Comparison of ENCODE assay signal across 8 cellular contexts in genomic region chr18:37684590-37684989, GRCh38.
"Had no signal": no experiment of that assay in that cellular context is flagged by ENCODE, and none has a peak within 500 bp of the region (broad histone marks: within the 10 kb centered on the region; RNA-seq: fewer than 3 reads in every experiment).

No MANE protein-coding gene starts in this region.

- H3K4me3 ChIP-seq: gastrocnemius medialis had no signal

- H3K27ac ChIP-seq: gastrocnemius medialis, parathyroid adenoma had no signal

- DNase-seq: activated CD4-positive, alpha-beta T cell treated with anti-CD3 and anti-CD28 coated beads for 4 hours; activated CD8-positive, alpha-beta memory T cell treated with anti-CD3 and anti-CD28 coated beads, Interleukin-2, amount 50 U/mL, for 4 hours; activated CD8-positive, alpha-beta T cell treated with anti-CD3 and anti-CD28 coated beads for 36 hours; activated naive CD4-positive, alpha-beta T cell; gastrocnemius medialis; T-helper 9 cell had no signal

- FAIRE-seq: astrocyte had no signal

- ATAC-seq: activated CD8-positive, alpha-beta T cell treated with anti-CD3 and anti-CD28 coated beads for 36 hours; gastrocnemius medialis had no signal

- H2AFZ ChIP-seq: parathyroid adenoma had no signal

- H3K36me3 ChIP-seq: gastrocnemius medialis had no signal

- H3K4me1 ChIP-seq: gastrocnemius medialis, parathyroid adenoma had no signal

- H3K9me3 ChIP-seq: gastrocnemius medialis had no signal

- H3K9ac ChIP-seq: parathyroid adenoma had no signal

- H3K79me2 ChIP-seq: parathyroid adenoma had no signal

- H3K27me3 ChIP-seq: gastrocnemius medialis had no signal
